Comparison of ENCODE assay signal across 35 cellular contexts in the genomic region with DNA sequence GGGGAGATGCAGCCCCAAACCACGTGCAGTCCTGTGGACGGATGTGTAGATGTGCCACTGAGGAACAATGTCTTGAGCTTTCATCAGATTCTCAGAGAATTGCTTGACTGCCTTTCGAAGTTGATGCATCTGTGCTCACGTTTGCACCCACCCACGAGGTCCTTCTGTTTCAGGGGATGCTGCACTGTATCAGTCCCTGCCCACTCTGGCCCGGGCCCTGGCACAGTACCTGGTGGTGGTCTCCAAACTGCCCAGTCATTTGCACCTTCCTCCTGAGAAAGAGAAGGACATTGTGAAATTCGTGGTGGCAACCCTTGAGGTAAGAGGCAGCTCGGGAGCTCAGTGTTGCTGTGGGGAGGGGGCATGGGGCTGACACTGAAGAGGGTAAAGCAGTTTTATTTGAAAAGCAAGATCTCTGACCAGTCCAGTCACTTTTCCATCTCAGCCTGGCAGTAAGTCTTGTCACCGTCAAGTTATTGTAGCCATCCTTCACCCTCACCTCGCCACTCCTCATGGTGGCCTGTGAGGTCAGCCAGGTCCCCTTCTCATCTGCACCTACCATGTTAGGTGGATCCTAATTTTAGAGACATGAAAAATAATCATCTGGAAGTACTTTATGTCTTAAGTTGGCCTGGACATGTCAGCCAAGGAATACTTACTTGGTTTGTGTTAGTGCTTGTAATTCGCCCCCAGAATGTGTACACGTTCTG. TPM values are rescaled to one million over a fixed set of nuclear protein-coding genes. Genes with fewer than 3 reads are reported as not detected.
"Had no signal": no experiment of that assay in that cellular context is flagged by ENCODE, and none has a peak within 500 bp of the region (broad histone marks: within the 10 kb centered on the region; RNA-seq: fewer than 3 reads in every experiment).

No MANE protein-coding gene starts in this region.

- H3K4me3 Mint-ChIP-seq: memory B cell; mesothelial cell of epicardium; naive B cell; nephron progenitor cell; stimulated activated naive CD8-positive, alpha-beta T cell treated with anti-CD3 and anti-CD28 coated beads, Interleukin-15, amount 100 ng/mL, for 72 hours had no signal

- H3K4me2 ChIP-seq: smooth muscle cell had no signal

- H3K36me3 ChIP-seq: uterus had no signal

- H3K27me3 ChIP-seq: esophagus muscularis mucosa, foreskin keratinocyte, heart right ventricle, pancreas, right lobe of liver, suprapubic skin, transverse colon, upper lobe of right lung, uterus had no signal

- H3K27ac ChIP-seq: coronary artery, esophagus muscularis mucosa, foreskin keratinocyte, heart right ventricle, pancreas, right lobe of liver, suprapubic skin, transverse colon, upper lobe of right lung, uterus had no signal

- FAIRE-seq: endothelial cell of umbilical vein, islet of Langerhans, pancreas had no signal

- H3K27me3 Mint-ChIP-seq: memory B cell; naive B cell; progenitor cell of endocrine pancreas; stimulated activated naive CD8-positive, alpha-beta T cell treated with anti-CD3 and anti-CD28 coated beads, Interleukin-15, amount 100 ng/mL, for 72 hours had no signal

- ATAC-seq: foreskin keratinocyte; heart right ventricle; left ventricle myocardium superior; pancreas; stimulated activated naive CD8-positive, alpha-beta T cell treated with anti-CD3 and anti-CD28 coated beads, Interleukin-15, amount 100 ng/mL, for 72 hours; upper lobe of right lung had no signal

- DNase-seq: dermis blood vessel endothelial cell; effector memory CD4-positive, alpha-beta T cell; foreskin keratinocyte; glutamatergic neuron; heart right ventricle; hippocampal formation; kidney glomerular epithelial cell; left ventricle myocardium superior; mucosa of descending colon; naive B cell; nephron progenitor cell; occipital lobe; right lobe of liver; stimulated activated CD4-positive, alpha-beta T cell treated with anti-CD3 and anti-CD28 coated beads, Interleukin-12 subunit alpha, Interleukin-12 subunit beta, amount 100 ng/mL, for 4 hours; stimulated activated CD4-positive, alpha-beta T cell treated with anti-CD3 and anti-CD28 coated beads, Interleukin-1b, Interleukin-23, amount 100 ng/mL, for 48 hours; stimulated activated CD4-positive, alpha-beta T cell treated with anti-CD3 and anti-CD28 coated beads, Interleukin-4, amount 100 ng/mL, for 1 hour; stimulated activated CD8-positive, alpha-beta memory T cell treated with anti-CD3 and anti-CD28 coated beads, Interleukin-4, amount 100 ng/mL, for 48 hours; stimulated activated naive CD4-positive, alpha-beta T cell; stimulated activated naive CD8-positive, alpha-beta T cell treated with anti-CD3 and anti-CD28 coated beads, Interleukin-15, amount 100 ng/mL, for 72 hours; transverse colon; upper lobe of right lung; uterus had no signal

- H3K4me1 Mint-ChIP-seq: memory B cell; naive B cell; stimulated activated naive CD8-positive, alpha-beta T cell treated with anti-CD3 and anti-CD28 coated beads, Interleukin-15, amount 100 ng/mL, for 72 hours had no signal

- H3K9me3 ChIP-seq: esophagus muscularis mucosa, heart right ventricle, mucosa of descending colon, pancreas, right lobe of liver, suprapubic skin, transverse colon, upper lobe of right lung, uterus had no signal

- H3K27ac Mint-ChIP-seq: memory B cell, mesothelial cell of epicardium, progenitor cell of endocrine pancreas had no signal

- H3K9me3 Mint-ChIP-seq: memory B cell; mesothelial cell of epicardium; naive B cell; nephron progenitor cell; stimulated activated naive CD8-positive, alpha-beta T cell treated with anti-CD3 and anti-CD28 coated beads, Interleukin-15, amount 100 ng/mL, for 72 hours had no signal

- H3K4me1 ChIP-seq: foreskin keratinocyte, transverse colon, uterus had no signal

- H3K4me3 ChIP-seq: coronary artery, esophagus muscularis mucosa, heart right ventricle, lung, mucosa of descending colon, pancreas, right lobe of liver, smooth muscle cell, suprapubic skin, transverse colon, upper lobe of right lung, uterus had no signal

RNA-seq across cellular contexts. Expression of a gene that starts 36.4 kb away (rescaled TPM):
- total RNA-seq: epithelial cell of proximal tubule had no signal
- polyA plus RNA-seq: fibroblast of lung had no signal
